In the genomic region with DNA sequence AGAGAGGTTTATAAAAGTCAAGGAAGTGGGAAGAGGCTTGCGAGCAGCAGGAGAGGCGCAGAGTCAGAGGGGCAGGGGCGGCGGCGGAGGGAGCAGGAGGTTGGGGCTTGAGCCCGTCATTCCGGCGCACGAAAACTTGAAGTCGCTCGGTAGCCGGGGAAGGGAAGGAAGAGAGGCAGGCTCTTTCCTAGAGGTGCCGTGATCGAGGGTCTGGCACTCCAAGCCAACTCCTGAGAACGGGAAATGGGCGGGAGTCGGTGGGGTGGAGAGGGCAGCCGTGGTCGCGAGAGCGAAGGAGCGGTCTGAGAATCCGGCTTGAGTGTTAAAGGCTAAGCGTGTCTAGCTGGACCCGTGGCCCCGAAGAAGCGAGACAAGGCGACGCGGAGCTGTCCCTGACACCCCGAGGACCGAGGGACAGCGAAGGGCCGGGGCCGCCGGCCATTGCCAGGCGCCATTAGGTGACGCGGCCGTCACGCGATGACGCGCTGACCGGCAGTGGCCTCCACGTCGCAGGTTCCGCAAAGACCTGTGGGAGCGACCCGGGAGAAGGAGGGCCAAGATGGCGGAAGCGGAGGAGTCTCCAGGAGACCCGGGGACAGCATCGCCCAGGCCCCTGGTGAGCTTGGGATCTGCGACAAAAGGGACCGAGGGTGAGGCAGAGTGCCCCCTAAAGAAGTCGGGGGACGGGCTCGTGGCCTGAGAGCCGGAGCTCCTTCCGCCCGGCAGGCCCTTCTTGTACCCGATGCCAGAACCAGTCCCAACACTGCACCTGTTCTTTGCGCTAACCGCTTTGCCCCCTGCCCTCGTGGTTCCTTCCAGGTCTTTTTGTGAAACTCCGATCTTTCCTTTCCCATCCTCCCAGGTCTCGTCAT, we compare ENCODE assay signal across 8 cellular contexts.
A peak's percentile ranks its signal among the peaks of the same experiment; 100 is the strongest.
DNase-seq lines count a peak whose midpoint lies in the region; ATAC-seq and TF ChIP-seq lines count a peak whose summit lies in the region.

A gene with protein sequence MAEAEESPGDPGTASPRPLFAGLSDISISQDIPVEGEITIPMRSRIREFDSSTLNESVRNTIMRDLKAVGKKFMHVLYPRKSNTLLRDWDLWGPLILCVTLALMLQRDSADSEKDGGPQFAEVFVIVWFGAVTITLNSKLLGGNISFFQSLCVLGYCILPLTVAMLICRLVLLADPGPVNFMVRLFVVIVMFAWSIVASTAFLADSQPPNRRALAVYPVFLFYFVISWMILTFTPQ (plus strand): TSS at position 544 of the 872 bp plus-strand sequence. CDS start 16 bp downstream, at position 560.

- H3K9ac ChIP-seq in HUES6 (ENCODE audit: low read length) (peak within 1 kb of the TSS; percentile 95), mucosa of stomach (ENCODE audit: low read length) (peak within 1 kb of the TSS; percentile 97)

- peaks cover 38% of the 10 kb centered on the region for H3K27me3 Mint-ChIP-seq in activated T-cell treated with anti-CD3 and anti-CD28 coated beads, Interleukin-2, amount 50 U/mL, for 24 hours

- peak; percentile 98 for TF ChIP-seq POLR2A in erythroblast (IDR thresholded peaks at IDR 0.05; ENCODE audit: low read length)

- peaks cover 37% of the 10 kb centered on the region for H3K4me1 Mint-ChIP-seq in activated T-cell treated with anti-CD3 and anti-CD28 coated beads, Interleukin-2, amount 50 U/mL, for 24 hours (ENCODE audit: low read depth)

- no peaks in the 10 kb centered on the region; the same call in 1 of the 2 replicates for H3K36me3 ChIP-seq in HUES6 (ENCODE audit: control insufficient read depth, insufficient read depth, low read length)
- no peaks in the 10 kb centered on the region for H3K36me3 ChIP-seq in mucosa of stomach (ENCODE audit: control insufficient read depth, insufficient read depth, low read length)

- no peaks in the 10 kb centered on the region for H3K27me3 ChIP-seq in HUES6 (ENCODE audit: control insufficient read depth, insufficient read depth, low read length)
- H3K27me3 ChIP-seq in mucosa of stomach (ENCODE audit: control insufficient read depth, insufficient read depth, low read length): no peaks in the 10 kb centered on the region

- H3K27ac Mint-ChIP-seq in activated T-cell treated with anti-CD3 and anti-CD28 coated beads, Interleukin-2, amount 50 U/mL, for 24 hours: peak within 1 kb of the TSS; percentile 96

- DNase-seq in DMS114 treated with DMSO at 0.1 percent for 48 hours (lab: John Stamatoyannopoulos, UW; ENCODE audit: unreplicated experiment) (peak; percentile 33), OCI-M1 (lab: John Stamatoyannopoulos, UW) (peak; percentile 86), erythroblast (lab: John Stamatoyannopoulos, UW) (peak; percentile 86 to 89)
- peak; percentile 78 for DNase-seq in activated T-cell treated with anti-CD3 and anti-CD28 coated beads, Interleukin-2, amount 50 U/mL, for 24 hours
- DNase-seq in stimulated activated CD8-positive, alpha-beta memory T cell treated with anti-CD3 and anti-CD28 coated beads, Interleukin-7, amount 100 ng/mL, for 24 hours (ENCODE audit: low read depth): peak; percentile 33

- peak within 1 kb of the TSS; percentile 80 for H3K4me3 ChIP-seq in HUES6 (ENCODE audit: low read depth, low read length)
- H3K4me3 ChIP-seq in mucosa of stomach (ENCODE audit: low read length): peak within 1 kb of the TSS; percentile 75

- ATAC-seq in GM21390 (IDR thresholded peaks at IDR 0.05; ENCODE audit: unreplicated experiment): peak; percentile 98

- H3K9me3 ChIP-seq in HUES6 (ENCODE audit: control insufficient read depth, insufficient read depth, low read depth, low read length): peaks cover 10% of the 10 kb centered on the region; the same call in 1 of the 2 replicates
- no peaks in the 10 kb centered on the region for H3K9me3 ChIP-seq in mucosa of stomach (ENCODE audit: control insufficient read depth, low read length)

- peak within 1 kb of the TSS; percentile 82 for H3K4me3 Mint-ChIP-seq in activated T-cell treated with anti-CD3 and anti-CD28 coated beads, Interleukin-2, amount 50 U/mL, for 24 hours

- H3K9me3 Mint-ChIP-seq in activated T-cell treated with anti-CD3 and anti-CD28 coated beads, Interleukin-2, amount 50 U/mL, for 24 hours: no peaks in the 10 kb centered on the region

- peaks cover 44% of the 10 kb centered on the region for H3K36me3 Mint-ChIP-seq in activated T-cell treated with anti-CD3 and anti-CD28 coated beads, Interleukin-2, amount 50 U/mL, for 24 hours (ENCODE audit: low read depth)

- peak within 1 kb of the TSS; percentile 83 for H3K27ac ChIP-seq in HUES6 (ENCODE audit: low read depth, low read length)

- peaks cover 3% of the 10 kb centered on the region; the same call in 1 of the 2 replicates for H3K4me1 ChIP-seq in HUES6 (ENCODE audit: control insufficient read depth, insufficient read depth, low read length)
- H3K4me1 ChIP-seq in mucosa of stomach (ENCODE audit: control insufficient read depth, insufficient read depth, low read length): no peaks in the 10 kb centered on the region

Comparison
In these comparisons a context has a peak if more than half of its experiments do, and no peak if none do; other contexts are left out.
1. Peak in every context shown above with its lines: DNase-seq, ATAC-seq, H3K4me3 ChIP-seq and H3K27ac ChIP-seq.
2. DNase-seq: peak in every context shown above with its lines; median percentile 88 in erythroblast; 86 in OCI-M1; 78 in activated T-cell treated with anti-CD3 and anti-CD28 coated beads, Interleukin-2, amount 50 U/mL, for 24 hours; 33 in DMS114 treated with DMSO at 0.1 percent for 48 hours; 33 in stimulated activated CD8-positive, alpha-beta memory T cell treated with anti-CD3 and anti-CD28 coated beads, Interleukin-7, amount 100 ng/mL, for 24 hours.